Comparison of ENCODE assay signal across 2 cellular contexts in genomic region chr16:4944333-4945281, GRCh38.
TF ChIP-seq lines count a peak whose summit lies in the region.

No MANE protein-coding gene starts in this region.

TF ChIP-seq in HEK293, 187 proteins besides CTCF, POLR2A, EP300 and RAD21 (continued from another document and continues in another):
- TF ChIP-seq PATZ1 (tag by site-specific recombination; IDR thresholded peaks at IDR 0.05) = peak; percentile 100
- peak; percentile 98 for TF ChIP-seq ZNF639 (tag by site-specific recombination; IDR thresholded peaks at IDR 0.05)
- 0 out of 2 replicates have a peak, but pooled peaks have one; percentile 57 for TF ChIP-seq ZBTB6 (tag by site-specific recombination; IDR thresholded peaks at IDR 0.05)
- peak; percentile 69; the same call in 1 of the 2 replicates for TF ChIP-seq ZNF558 (tag by site-specific recombination; IDR thresholded peaks at IDR 0.05)
- TF ChIP-seq SP7 (tag by site-specific recombination; IDR thresholded peaks at IDR 0.05) = peak; percentile 99
- TF ChIP-seq KLF9 (tag by site-specific recombination; IDR thresholded peaks at IDR 0.05; ENCODE audit: low read depth) = peak; percentile 92
- no peak for TF ChIP-seq ZNF202 (tag by site-specific recombination; IDR thresholded peaks at IDR 0.05; ENCODE audit: borderline replicate concordance)
- no peak for TF ChIP-seq ZFP41 (tag by site-specific recombination; IDR thresholded peaks at IDR 0.05; ENCODE audit: borderline replicate concordance)
- no peak for TF ChIP-seq BCL11B (tag by site-specific recombination; IDR thresholded peaks at IDR 0.05; ENCODE audit: low read depth)
- TF ChIP-seq PBX3 (CRISPR knock-in tag; IDR thresholded peaks at IDR 0.05) = no peak
- no peak for TF ChIP-seq ZNF140 (tag by site-specific recombination; IDR thresholded peaks at IDR 0.05)
- no peak for TF ChIP-seq ZNF433 (tag by site-specific recombination; IDR thresholded peaks at IDR 0.05; ENCODE audit: low read depth)
- TF ChIP-seq ZNF174 (tag by site-specific recombination; IDR thresholded peaks at IDR 0.05) = no peak
- TF ChIP-seq ZNF692 (tag by site-specific recombination; IDR thresholded peaks at IDR 0.05) = peak; percentile 95
- TF ChIP-seq ZNF624 (tag by site-specific recombination; IDR thresholded peaks at IDR 0.05) = no peak
- TF ChIP-seq SP3 (tag by site-specific recombination; IDR thresholded peaks at IDR 0.05) = peak; percentile 77
- TF ChIP-seq HOXD13 (CRISPR knock-in tag; IDR thresholded peaks at IDR 0.05; ENCODE audit: borderline replicate concordance) = no peak
- TF ChIP-seq ZNF292 (tag by site-specific recombination; IDR thresholded peaks at IDR 0.05; ENCODE audit: borderline replicate concordance, low read depth) = no peak
- TF ChIP-seq PRDM1 (tag by site-specific recombination; IDR thresholded peaks at IDR 0.05) = no peak; the same call in 1 of the 2 replicates
- TF ChIP-seq ZNF248 (tag by site-specific recombination; IDR thresholded peaks at IDR 0.05) = no peak
- TF ChIP-seq ZNF777 (tag by site-specific recombination; IDR thresholded peaks at IDR 0.05; ENCODE audit: borderline replicate concordance) = no peak
- TF ChIP-seq ZNF423 (tag by site-specific recombination; IDR thresholded peaks at IDR 0.05) = no peak
- TF ChIP-seq ZSCAN18 (tag by site-specific recombination; IDR thresholded peaks at IDR 0.05) = no peak
- TF ChIP-seq ZSCAN30 (tag by site-specific recombination; IDR thresholded peaks at IDR 0.05) = peak; percentile 43; the same call in 1 of the 2 replicates

TF ChIP-seq in HepG2, 621 proteins besides CTCF, POLR2A, EP300 and RAD21 (continued from another document and continues in another):
- TF ChIP-seq REST (IDR thresholded peaks at IDR 0.05; ENCODE audit: borderline replicate concordance in 1 of 2, low read depth in 1 of 2, low read length in 2 of 2) = peak in 1 of 2 experiments; percentile 43; a peak in 1 of 4 replicates
- peak; percentile 64; the same call in 1 of the 2 replicates for TF ChIP-seq ZNF83 (CRISPR knock-in tag; IDR thresholded peaks at IDR 0.05; ENCODE audit: borderline replicate concordance)
- no peak for TF ChIP-seq MIXL1 (CRISPR knock-in tag; IDR thresholded peaks at IDR 0.05)
- TF ChIP-seq ZNF766 (CRISPR knock-in tag; IDR thresholded peaks at IDR 0.05; ENCODE audit: borderline replicate concordance) = no peak
- no peak for TF ChIP-seq GTF3A (CRISPR knock-in tag; conservative IDR thresholded peaks at IDR 0.05)
- TF ChIP-seq E2F2 (CRISPR knock-in tag; IDR thresholded peaks at IDR 0.05; ENCODE audit: borderline replicate concordance) = no peak
- no peak; the same call in 1 of the 2 replicates for TF ChIP-seq HMGXB3 (CRISPR knock-in tag; IDR thresholded peaks at IDR 0.05; ENCODE audit: borderline replicate concordance)
- no peak for TF ChIP-seq ADNP (CRISPR knock-in tag; IDR thresholded peaks at IDR 0.05)
- TF ChIP-seq ZNF646 (CRISPR knock-in tag; IDR thresholded peaks at IDR 0.05) = no peak
- TF ChIP-seq SAFB2 (CRISPR knock-in tag; IDR thresholded peaks at IDR 0.05; ENCODE audit: borderline replicate concordance, low read depth) = peak; percentile 43; the same call in 1 of the 2 replicates
- no peak; the same call in 1 of the 2 replicates for TF ChIP-seq KDM6A (CRISPR knock-in tag; IDR thresholded peaks at IDR 0.05; ENCODE audit: low read depth)
- TF ChIP-seq ZBTB33 (CRISPR knock-in tag; IDR thresholded peaks at IDR 0.05) = peak; percentile 54
- no peak for TF ChIP-seq ZNF761 (CRISPR knock-in tag; conservative IDR thresholded peaks at IDR 0.05)
- TF ChIP-seq RARA (CRISPR knock-in tag; IDR thresholded peaks at IDR 0.05) = peak; percentile 88
- TF ChIP-seq ATF4 (CRISPR knock-in tag; IDR thresholded peaks at IDR 0.05) = peak in 1 of 2 experiments; percentile 73; a peak in 1 of 4 replicates
- no peak for TF ChIP-seq SMAD9 (CRISPR knock-in tag; IDR thresholded peaks at IDR 0.05)
- no peak for TF ChIP-seq ELK4 (CRISPR knock-in tag; IDR thresholded peaks at IDR 0.05; ENCODE audit: borderline replicate concordance)
- 0 out of 2 replicates have a peak, but pooled peaks have one; percentile 53 for TF ChIP-seq REPIN1 (CRISPR knock-in tag; IDR thresholded peaks at IDR 0.05; ENCODE audit: borderline replicate concordance, low read depth)
- peak; percentile 60 for TF ChIP-seq ZNF724P (CRISPR knock-in tag; IDR thresholded peaks at IDR 0.05; ENCODE audit: borderline replicate concordance)
- TF ChIP-seq CREM (IDR thresholded peaks at IDR 0.05) = peak; percentile 64
- no peak for TF ChIP-seq CREM (CRISPR knock-in tag; IDR thresholded peaks at IDR 0.05)
- TF ChIP-seq GATAD1 (CRISPR knock-in tag; IDR thresholded peaks at IDR 0.05) = peak; percentile 64; the same call in 1 of the 2 replicates
- TF ChIP-seq ZNF878 (CRISPR knock-in tag; IDR thresholded peaks at IDR 0.05) = peak; percentile 77; the same call in 1 of the 2 replicates
